In the genomic region with DNA sequence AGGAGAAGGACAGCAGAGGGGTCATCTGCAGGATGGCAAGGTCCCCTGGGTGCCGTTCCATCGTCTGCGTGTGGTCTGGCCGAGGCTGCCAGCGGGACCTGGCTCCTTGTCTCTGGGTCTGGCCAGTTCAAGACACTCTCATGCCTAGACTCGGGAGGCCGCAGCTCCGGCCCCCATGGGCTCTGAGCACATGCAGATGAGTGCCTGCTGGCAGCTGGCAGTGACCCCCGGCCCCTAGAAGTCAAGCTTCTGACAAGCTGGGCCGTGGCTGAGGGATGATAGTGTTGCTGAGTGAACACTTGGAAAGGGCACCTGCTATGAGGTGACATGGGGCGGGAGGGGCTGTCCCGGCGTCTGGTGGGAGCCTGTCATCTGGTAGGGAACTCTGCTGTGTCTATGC, we compare ENCODE assay signal across 25 cellular contexts.
"Had no signal": no experiment of that assay in that cellular context is flagged by ENCODE, and none has a peak within 500 bp of the region (broad histone marks: within the 10 kb centered on the region; RNA-seq: fewer than 3 reads in every experiment).

No MANE protein-coding gene starts in this region.

- H3K9me3 ChIP-seq: neutrophil, pancreas, psoas muscle, right lobe of liver, sigmoid colon, stomach, thoracic aorta, thyroid gland, tibial nerve, upper lobe of left lung, vagina had no signal

- H3K27ac ChIP-seq: neural progenitor cell, neutrophil, pancreas, psoas muscle, right lobe of liver, sigmoid colon, stomach, thoracic aorta, thyroid gland, tibial nerve, upper lobe of left lung, vagina had no signal

- H2AFZ ChIP-seq: neural progenitor cell had no signal

- H3K9ac ChIP-seq: neural progenitor cell had no signal

- H3K36me3 ChIP-seq: neural progenitor cell, neutrophil, pancreas, right lobe of liver, sigmoid colon, stomach, thoracic aorta, thyroid gland, upper lobe of left lung, vagina had no signal

- DNase-seq: naive thymus-derived CD4-positive, alpha-beta T cell; natural killer cell; nucleus accumbens; right lobe of liver; sigmoid colon; small intestine; stimulated activated CD4-positive, alpha-beta T cell treated with anti-CD3 and anti-CD28 coated beads, Interleukin-15, amount 100 ng/mL, for 24 hours; stimulated activated CD4-positive, alpha-beta T cell treated with anti-CD3 and anti-CD28 coated beads, Interleukin-2, amount 100 ng/mL, for 24 hours; stimulated activated CD4-positive, alpha-beta T cell treated with anti-CD3 and anti-CD28 coated beads, Interleukin-2, amount 100 ng/mL, for 48 hours; stimulated activated CD4-positive, alpha-beta T cell treated with anti-CD3 and anti-CD28 coated beads, Interleukin-4, amount 100 ng/mL, for 24 hours; stimulated activated naive B cell treated with anti-CD40 and anti-IgM and Interleukin-4, amounts not matched to agents 10 μg/mL and 1 μg/mL and 100 μg/mL, for 72 hours; stimulated activated naive CD4-positive, alpha-beta T cell treated with Interleukin-2 at 50 U/mL for 16 hours; stomach; thyroid gland; trophoblast cell had no signal

- H3K27me3 ChIP-seq: neural progenitor cell, neutrophil, pancreas, right lobe of liver, sigmoid colon, stomach, thyroid gland, tibial nerve, upper lobe of left lung, vagina had no signal

- ATAC-seq: naive thymus-derived CD4-positive, alpha-beta T cell; natural killer cell; pancreas; psoas muscle; right cardiac atrium; right lobe of liver; stimulated activated effector memory CD8-positive, alpha-beta T cell treated with anti-CD3 and anti-CD28 coated beads, Interleukin-12 subunit alpha, Interleukin-12 subunit beta, amount 100 ng/mL, for 72 hours; stimulated activated naive B cell treated with anti-CD40 and anti-IgM and Interleukin-4, amounts not matched to agents 10 μg/mL and 1 μg/mL and 100 μg/mL, for 72 hours had no signal

- H3K4me1 ChIP-seq: neural progenitor cell, pancreas, psoas muscle, right lobe of liver, sigmoid colon, stomach, thyroid gland, upper lobe of left lung, vagina had no signal

- H3K4me3 ChIP-seq: neural progenitor cell, pancreas, psoas muscle, right lobe of liver, sigmoid colon, stomach, thoracic aorta, thyroid gland, tibial nerve, upper lobe of left lung, vagina had no signal

- H3K4me2 ChIP-seq: neural progenitor cell had no signal
